Comparison of ENCODE assay signal across 8 cellular contexts in genomic region chr6:46129301-46129633, GRCh38. TPM values are rescaled to one million over a fixed set of nuclear protein-coding genes. Genes with fewer than 3 reads are reported as not detected.
DNase-seq lines count a peak whose midpoint lies in the region; ATAC-seq, FAIRE-seq and TF ChIP-seq lines count a peak whose summit lies in the region.

No MANE protein-coding gene starts in this region.

- H3K4me3 Mint-ChIP-seq in CD4-positive, alpha-beta T cell, result peak overlapping the region; percentile 96
- peak overlapping the region; percentile 91 to 99 (median 96) for H3K4me3 Mint-ChIP-seq in IgD-negative memory B cell
- peak overlapping the region; percentile 95 to 100 (median 98) for H3K4me3 Mint-ChIP-seq in naive thymus-derived CD8-positive, alpha-beta T cell

- H3K27me3 ChIP-seq in CD4-positive, alpha-beta T cell (ENCODE audit: control insufficient read depth, insufficient read depth, low read length), result no peaks in the 10 kb centered on the region
- no peaks in the 10 kb centered on the region for H3K27me3 ChIP-seq in colonic mucosa

- peaks cover 2% of the 10 kb centered on the region for H3K9me3 Mint-ChIP-seq in CD4-positive, alpha-beta T cell
- no peaks in the 10 kb centered on the region for H3K9me3 Mint-ChIP-seq in IgD-negative memory B cell
- no peaks in the 10 kb centered on the region for H3K9me3 Mint-ChIP-seq in naive thymus-derived CD8-positive, alpha-beta T cell

- peaks cover 8% of the 10 kb centered on the region for H3K36me3 Mint-ChIP-seq in CD4-positive, alpha-beta T cell (ENCODE audit: low read depth)
- peaks cover 3% of the 10 kb centered on the region for H3K36me3 Mint-ChIP-seq in IgD-negative memory B cell
- H3K36me3 Mint-ChIP-seq in naive thymus-derived CD8-positive, alpha-beta T cell, result no peaks in the 10 kb centered on the region

- H3K9ac ChIP-seq in colonic mucosa (ENCODE audit: low read depth in 2 of 2, low read length in 2 of 2), result peak overlapping the region; percentile 31 to 87

- no peak for DNase-seq in CD4-positive, alpha-beta T cell
- DNase-seq in colonic mucosa (no peak), NCI-H526 (lab: John Stamatoyannopoulos, UW) (no peak), amniotic stem cell (lab: John Stamatoyannopoulos, UW) (no peak), urothelium cell line (ENCODE audit: low spot score) (no peak)
- peak in 2 of 10 donors; percentile 0 to 62 for DNase-seq in naive thymus-derived CD8-positive, alpha-beta T cell

- peak; percentile 37 for ATAC-seq in CD4-positive, alpha-beta T cell (ENCODE audit: poor library complexity)
- ATAC-seq in GM21367 (IDR thresholded peaks at IDR 0.05; ENCODE audit: unreplicated experiment), result peak; percentile 2
- ATAC-seq in naive thymus-derived CD8-positive, alpha-beta T cell, result peak; percentile 33 to 35

- H3K4me1 ChIP-seq in colonic mucosa, result peaks cover 5% of the 10 kb centered on the region

- H3K9me3 ChIP-seq in CD4-positive, alpha-beta T cell (ENCODE audit: control insufficient read depth, low read length), result no peaks in the 10 kb centered on the region
- no peaks in the 10 kb centered on the region for H3K9me3 ChIP-seq in colonic mucosa

- peak overlapping the region; percentile 49 for H3K27ac ChIP-seq in CD4-positive, alpha-beta T cell (ENCODE audit: low read depth, low read length)
- H3K27ac ChIP-seq in colonic mucosa, result peak overlapping the region; percentile 77

- H3K4me1 Mint-ChIP-seq in CD4-positive, alpha-beta T cell (ENCODE audit: low read depth), result peaks cover 53% of the 10 kb centered on the region
- H3K4me1 Mint-ChIP-seq in IgD-negative memory B cell, result peaks cover 16 to 33% (median 33%) of the 10 kb centered on the region in 3 donors
- peaks cover 20 to 53% (median 46%) of the 10 kb centered on the region in 4 donors for H3K4me1 Mint-ChIP-seq in naive thymus-derived CD8-positive, alpha-beta T cell

- no peaks in the 10 kb centered on the region for H3K27me3 Mint-ChIP-seq in CD4-positive, alpha-beta T cell
- no peaks in the 10 kb centered on the region for H3K27me3 Mint-ChIP-seq in IgD-negative memory B cell
- no peaks in the 10 kb centered on the region for H3K27me3 Mint-ChIP-seq in naive thymus-derived CD8-positive, alpha-beta T cell

- POLR2A ChIA-PET in CD4-positive, alpha-beta T cell (lab: Charles Lee), result interaction anchor here (0.6 to 3.2 kb wide), 8 partner anchors 10 to 1348 kb away, joined by 3 to 18 read pairs (median 6); partner anchors contain the start of genes CD2AP and ENPP5
- POLR2A ChIA-PET in naive thymus-derived CD8-positive, alpha-beta T cell (lab: Charles Lee), result interaction anchor here (0.5 to 2.9 kb wide), 9 partner anchors 9 to 751 kb away, joined by 3 to 9 read pairs (median 4); partner anchors contain the start of genes ENPP5 and SUPT3H

- intact Hi-C loops in CD4-positive, alpha-beta T cell (cut with DNase I, micrococcal nuclease), result loop anchor here in 1 of 2 experiments (5.0 kb wide), 1 partner anchor 752 kb away; the partner anchor contains the start of gene SUPT3H
- intact Hi-C loops in colonic mucosa (cut with DNase I), result no loop called here

- CTCF ChIA-PET in CD4-positive, alpha-beta T cell (lab: Charles Lee), result interaction anchor here (0.9 to 1.7 kb wide), 5 partner anchors 10 to 198 kb away, joined by 3 to 5 read pairs (median 3); no protein-coding TSS in a partner anchor

- peak overlapping the region; percentile 83 for H3K27ac Mint-ChIP-seq in CD4-positive, alpha-beta T cell
- peak overlapping the region; percentile 22 to 96 (median 91) for H3K27ac Mint-ChIP-seq in IgD-negative memory B cell
- H3K27ac Mint-ChIP-seq in naive thymus-derived CD8-positive, alpha-beta T cell, result peak overlapping the region; percentile 91 to 98 (median 94)

- no peak for TF ChIP-seq CTCF in CD4-positive, alpha-beta T cell (IDR thresholded peaks at IDR 0.05)
- TF ChIP-seq CTCF in colonic mucosa (IDR thresholded peaks at IDR 0.05), result no peak

- FAIRE-seq in urothelium cell line (lab: Jason Lieb, UNC), result no peak

- no peaks in the 10 kb centered on the region for H3K36me3 ChIP-seq in colonic mucosa

- peak overlapping the region; percentile 64 for H3K4me3 ChIP-seq in colonic mucosa

RNA-seq across cellular contexts. Expression of gene ENPP4, which starts 0.5 kb away (rescaled TPM):
- 1 to 10 TPM; 3.7 to 4.3 TPM for total RNA-seq in CD4-positive, alpha-beta T cell
- polyA plus RNA-seq in IgD-negative memory B cell, result 4.4 TPM
- total RNA-seq in colonic mucosa, result 10 to 100 TPM; 14.2 to 28.4 TPM
- total RNA-seq in naive thymus-derived CD8-positive, alpha-beta T cell, result 10 to 100 TPM; 11.4 to 12.3 TPM
- polyA plus RNA-seq in naive thymus-derived CD8-positive, alpha-beta T cell, result 1 to 10 TPM; 4.6 to 7.8 (median 5.1) TPM

RNA-seq across cellular contexts. Expression of gene ENPP5, which starts 41.5 kb away (rescaled TPM):
- under 1 TPM; 0.11 to 0.19 TPM for total RNA-seq in CD4-positive, alpha-beta T cell
- polyA plus RNA-seq in IgD-negative memory B cell, result 1.7 TPM
- total RNA-seq in colonic mucosa, result 1 to 10 TPM; 3.6 to 4.3 TPM
- 1 to 10 TPM; 1.1 to 1.2 TPM for total RNA-seq in naive thymus-derived CD8-positive, alpha-beta T cell
- 1 to 10 TPM; 1.4 to 9.4 (median 1.6) TPM for polyA plus RNA-seq in naive thymus-derived CD8-positive, alpha-beta T cell
